In the genomic region with DNA sequence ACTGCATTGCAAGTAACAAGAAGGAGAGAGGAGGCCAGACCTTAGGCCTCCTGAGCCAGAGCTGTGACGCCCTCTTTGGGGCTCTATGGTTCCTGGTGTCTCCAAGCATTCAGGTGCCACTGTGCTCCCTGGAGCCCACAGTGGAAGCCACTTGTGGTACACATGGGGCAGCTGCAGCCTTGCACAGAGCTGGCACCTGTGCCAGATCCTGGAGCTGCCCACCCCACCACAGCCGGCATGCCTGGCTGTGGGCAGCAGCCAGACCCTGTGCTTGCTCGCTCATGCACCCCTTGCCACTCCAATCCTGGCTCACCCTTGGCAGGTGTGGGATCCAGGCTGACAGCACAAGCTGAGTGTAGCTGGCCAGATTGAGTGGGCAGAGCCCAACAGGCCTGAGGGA, we compare ENCODE assay signal across 18 cellular contexts.
DNase-seq lines count a peak whose midpoint lies in the region; ATAC-seq, FAIRE-seq and TF ChIP-seq lines count a peak whose summit lies in the region.
"Had no signal": no experiment of that assay in that cellular context is flagged by ENCODE, and none has a peak within 500 bp of the region (broad histone marks: within the 10 kb centered on the region; RNA-seq: fewer than 3 reads in every experiment).

No MANE protein-coding gene starts in this region.

- H3K9me2 ChIP-seq in OCI-LY7 (ENCODE audit: insufficient read depth, low read length): no peaks in the 10 kb centered on the region

- DNase-seq in RWPE2 (ENCODE audit: low spot score) (no peak), K562 (ENCODE audit: extremely low read depth in 1 of 4, low spot score in 3 of 4) (no peak), neuronal stem cell (ENCODE audit: low spot score) (no peak), upper lobe of right lung (no peak), OCI-LY7 (ENCODE audit: low spot score) (no peak), Kasumi-1 (lab: John Stamatoyannopoulos, UW) (no peak)
- DNase-seq: BE2C; CD4-positive, alpha-beta memory T cell; DMS79; GOT3; HFFc6 had no signal

- H3K4me3 ChIP-seq in RWPE2 (ENCODE audit: severe bottlenecking) (no peak overlapping the region), K562 (no peak overlapping the region), neuronal stem cell (ENCODE audit: low read length in 2 of 2) (no peak overlapping the region), upper lobe of right lung (no peak overlapping the region), OCI-LY7 (ENCODE audit: low read depth, low read length, poor library complexity, severe bottlenecking) (no peak overlapping the region)
- H3K4me3 ChIP-seq: A549, HAP-1 had no signal

- H3K18ac ChIP-seq in neuronal stem cell (ENCODE audit: low read length): no peak overlapping the region

- TF ChIP-seq EP300 in K562 (IDR thresholded peaks at IDR 0.05; ENCODE audit: low read length): no peak

- TF ChIP-seq CTCF in RWPE2 (IDR thresholded peaks at IDR 0.05; ENCODE audit: poor library complexity, severe bottlenecking) (no peak), K562 (IDR thresholded peaks at IDR 0.05 in 2 of 3, conservative IDR thresholded peaks at IDR 0.05 in 1 of 3; ENCODE audit: insufficient read depth in 2 of 3, low read depth in 1 of 3, low read length in 3 of 3) (no peak), upper lobe of right lung (IDR thresholded peaks at IDR 0.05) (no peak), OCI-LY7 (conservative IDR thresholded peaks at IDR 0.05; ENCODE audit: low read length) (no peak)

- H2AK5ac ChIP-seq in neuronal stem cell (ENCODE audit: low read depth, low read length): no peak overlapping the region

- TF ChIP-seq RAD21 in K562 (CRISPR knock-in tag; conservative IDR thresholded peaks at IDR 0.05 in 1 of 2, IDR thresholded peaks at IDR 0.05 in 1 of 2): no peak

- H4K20me1 ChIP-seq in K562 (replicated peaks; ENCODE audit: control insufficient read depth, insufficient read depth, low read length) (no peaks in the 10 kb centered on the region), OCI-LY7 (ENCODE audit: insufficient read depth, low read length) (no peaks in the 10 kb centered on the region)

- H2BK12ac ChIP-seq in neuronal stem cell (ENCODE audit: low read length): no peak overlapping the region

- 0 out of 3 replicates have a peak, but pooled peaks have one; percentile 14 for ATAC-seq in RWPE2 (ENCODE audit: low read depth)
- ATAC-seq in K562: peak; percentile 36
- peak; percentile 26 for ATAC-seq in upper lobe of right lung
- ATAC-seq in HG03469 (IDR thresholded peaks at IDR 0.05; ENCODE audit: unreplicated experiment): no peak
- ATAC-seq: A549, HepG2 had no signal

- POLR2A ChIA-PET in K562 (lab: Yijun Ruan, JAX) (no interaction called here), OCI-LY7 (lab: Charles Lee) (no interaction called here)

- FAIRE-seq in K562 (lab: Jason Lieb, UNC): no peak
- FAIRE-seq: A549, GM12891, HepG2, HTR-8/SVneo had no signal

- no peak overlapping the region for H4K91ac ChIP-seq in neuronal stem cell (ENCODE audit: low read depth, low read length, poor library complexity)

- H3K9me1 ChIP-seq in K562 (ENCODE audit: control insufficient read depth, insufficient read depth, low read length): no peaks in the 10 kb centered on the region

- WGBS in K562 (ENCODE audit: insufficient coverage, low coverage, missing lambda C conversion rate): 24% methylated on average over 3 of the region's 3 CpGs
- no CpG with 5 or more reads among the region's 3 CpGs for WGBS in neuronal stem cell (ENCODE audit: extremely low coverage in 2 of 2, insufficient read length in 2 of 2, insufficient replicate concordance in 1 of 2), 2 donors

- H2BK120ac ChIP-seq in neuronal stem cell (ENCODE audit: low read depth, low read length): no peak overlapping the region

- H3K9ac ChIP-seq in K562 (ENCODE audit: insufficient read depth in 1 of 2, low read depth in 2 of 2, low read length in 2 of 2): no peak overlapping the region
- H3K9ac ChIP-seq in neuronal stem cell (ENCODE audit: low read depth, low read length, poor library complexity): no peak overlapping the region

- H3K27ac ChIP-seq in RWPE2 (ENCODE audit: poor library complexity, severe bottlenecking): no peak overlapping the region
- H3K27ac ChIP-seq in K562 (ENCODE audit: extremely low read depth, low read depth, low read length): no peak overlapping the region
- H3K27ac ChIP-seq in neuronal stem cell (replicated peaks; ENCODE audit: low read length): no peak overlapping the region
- H3K27ac ChIP-seq in upper lobe of right lung: no peak overlapping the region
- H3K27ac ChIP-seq in OCI-LY7 (ENCODE audit: low read depth, low read length, poor library complexity, severe bottlenecking): no peak overlapping the region
- H3K27ac ChIP-seq: A549, C4-2B had no signal

- intact Hi-C loops in K562 (cut with micrococcal nuclease): no loop called here
- intact Hi-C loops in upper lobe of right lung (cut with DNase I): no loop called here
- intact Hi-C loops in OCI-LY7 (cut with micrococcal nuclease; ENCODE audit: unreplicated experiment): no loop called here

- H3K27me3 ChIP-seq in RWPE2 (ENCODE audit: insufficient read depth, poor library complexity, severe bottlenecking): no peaks in the 10 kb centered on the region
- H3K27me3 ChIP-seq in K562 (ENCODE audit: control insufficient read depth in 2 of 2, insufficient read depth in 2 of 2, low read length in 2 of 2): peaks cover 0 to 7% of the 10 kb centered on the region in 2 experiments; a peak in 1 of 5 replicates
- no peaks in the 10 kb centered on the region for H3K27me3 ChIP-seq in neuronal stem cell (ENCODE audit: control insufficient read depth in 3 of 3, insufficient read depth in 3 of 3, low read depth in 1 of 3, low read length in 3 of 3)
- H3K27me3 ChIP-seq in upper lobe of right lung: no peaks in the 10 kb centered on the region
- H3K27me3 ChIP-seq: BE2C had no signal

- H3K4me1 ChIP-seq in RWPE2 (ENCODE audit: insufficient read depth, poor library complexity, severe bottlenecking) (no peaks in the 10 kb centered on the region), K562 (replicated peaks in 1 of 2; ENCODE audit: control insufficient read depth in 2 of 2, insufficient read depth in 2 of 2, low read length in 2 of 2) (peaks cover 0 to 6% of the 10 kb centered on the region in 2 experiments; a peak in 1 of 5 replicates), neuronal stem cell (ENCODE audit: control insufficient read depth in 2 of 2, insufficient read depth in 1 of 2, low read depth in 1 of 2, low read length in 2 of 2) (no peaks in the 10 kb centered on the region), upper lobe of right lung (no peaks in the 10 kb centered on the region), OCI-LY7 (ENCODE audit: insufficient read depth, low read length, poor library complexity, severe bottlenecking) (no peaks in the 10 kb centered on the region)
- H3K4me1 ChIP-seq: A549, BE2C, HAP-1 had no signal

- H3K4ac ChIP-seq in neuronal stem cell (ENCODE audit: low read length): no peak overlapping the region

- CTCF ChIA-PET in K562 (lab: Yijun Ruan, JAX; ENCODE audit: low intra/inter-chr PET ratio): no interaction called here
- CTCF ChIA-PET in OCI-LY7 (lab: Charles Lee; ENCODE audit: unreplicated experiment): no interaction called here

- no TSS peak for BruUV-seq in K562 (replicated peaks; lab: Mats Ljungman, UMichigan)
- BruUV-seq in OCI-LY7 (replicated peaks; lab: Mats Ljungman, UMichigan): no TSS peak

- H4K8ac ChIP-seq in neuronal stem cell (ENCODE audit: low read depth, low read length): no peak overlapping the region

- in situ Hi-C loops in K562 (cut with MboI): loop anchor here (10.0 kb wide), 1 partner anchor 267 kb away; no protein-coding TSS in a partner anchor

- no peak overlapping the region for H3K23ac ChIP-seq in neuronal stem cell (ENCODE audit: low read depth, low read length, poor library complexity)

- H2BK15ac ChIP-seq in neuronal stem cell (ENCODE audit: low read length): no peak overlapping the region

- H3K36me3 ChIP-seq in RWPE2 (ENCODE audit: low read depth) (no peaks in the 10 kb centered on the region), K562 (ENCODE audit: control insufficient read depth, insufficient read depth, low read length) (no peaks in the 10 kb centered on the region), neuronal stem cell (replicated peaks in 1 of 2; ENCODE audit: control insufficient read depth in 2 of 2, insufficient read depth in 2 of 2, low read length in 2 of 2) (no peaks in the 10 kb centered on the region), upper lobe of right lung (no peaks in the 10 kb centered on the region), OCI-LY7 (ENCODE audit: insufficient read depth, low read length) (no peaks in the 10 kb centered on the region)
- H3K36me3 ChIP-seq: BE2C, HAP-1 had no signal

- H3K14ac ChIP-seq in neuronal stem cell (ENCODE audit: low read length): no peak overlapping the region

- H2AFZ ChIP-seq in K562 (ENCODE audit: low read depth, low read length): peak overlapping the region; percentile 5; the same call in 1 of the 2 replicates
- peak overlapping the region; percentile 1 for H2AFZ ChIP-seq in neuronal stem cell (ENCODE audit: low read length)
- no peak overlapping the region for H2AFZ ChIP-seq in OCI-LY7 (ENCODE audit: low read length)

- H3K79me1 ChIP-seq in neuronal stem cell (ENCODE audit: low read depth, low read length): no peaks in the 10 kb centered on the region

- no peaks in the 10 kb centered on the region for H3K9me3 ChIP-seq in RWPE2 (ENCODE audit: severe bottlenecking)
- no peaks in the 10 kb centered on the region for H3K9me3 ChIP-seq in K562 (replicated peaks; ENCODE audit: control insufficient read depth, insufficient read depth, low read depth, low read length)
- peaks cover 0 to 2% of the 10 kb centered on the region in 2 donors for H3K9me3 ChIP-seq in neuronal stem cell (replicated peaks in 1 of 2; ENCODE audit: control insufficient read depth in 2 of 2, insufficient read depth in 1 of 2, low read depth in 1 of 2, low read length in 2 of 2)
- no peaks in the 10 kb centered on the region for H3K9me3 ChIP-seq in upper lobe of right lung
- H3K9me3 ChIP-seq in OCI-LY7 (ENCODE audit: low read length): no peaks in the 10 kb centered on the region
- H3K9me3 ChIP-seq: A549, BE2C, HAP-1 had no signal

- H2BK5ac ChIP-seq in neuronal stem cell (ENCODE audit: low read length): no peak overlapping the region

- TF ChIP-seq POLR2A in K562 (conservative IDR thresholded peaks at IDR 0.05): no peak

- no peaks in the 10 kb centered on the region for H3K79me2 ChIP-seq in K562 (ENCODE audit: control insufficient read depth, insufficient read depth, low read length)
- no peaks in the 10 kb centered on the region for H3K79me2 ChIP-seq in OCI-LY7 (ENCODE audit: insufficient read depth, low read depth, low read length)

- H3K4me2 ChIP-seq in K562 (ENCODE audit: insufficient read depth, low read length) (no peak overlapping the region), neuronal stem cell (ENCODE audit: insufficient read depth, low read length, poor library complexity, severe bottlenecking) (no peak overlapping the region), OCI-LY7 (ENCODE audit: low read length) (no peak overlapping the region)
- H3K4me2 ChIP-seq: A549 had no signal

TF ChIP-seq in K562, 482 proteins besides CTCF, POLR2A, EP300 and RAD21 (continues in another document):
- TF ChIP-seq RFX5 (IDR thresholded peaks at IDR 0.05; ENCODE audit: low read depth, low read length) (no peak), PTRF (tag; IDR thresholded peaks at IDR 0.05) (no peak)
